In the genomic region with DNA sequence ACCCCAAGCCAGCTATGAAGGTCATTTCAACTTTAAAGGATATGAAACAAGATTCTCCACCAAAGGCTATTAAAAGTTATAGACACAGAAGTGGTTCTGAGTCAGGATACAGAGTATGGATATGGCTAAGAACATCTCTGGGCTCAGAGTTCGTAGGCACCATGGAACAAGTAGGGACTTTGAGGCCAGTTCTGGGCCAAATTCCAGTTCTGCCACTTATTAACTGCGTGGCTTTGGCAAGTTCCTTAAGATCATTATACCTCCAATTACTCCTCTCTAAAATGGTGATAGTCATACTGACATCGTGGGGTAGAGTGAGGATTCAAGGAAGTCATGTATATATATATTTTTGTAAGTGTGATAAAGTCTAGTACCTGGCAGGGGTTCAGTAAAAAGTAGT, we compare ENCODE assay signal across 23 cellular contexts.
A peak's percentile ranks its signal among the peaks of the same experiment; 100 is the strongest.
DNase-seq lines count a peak whose midpoint lies in the region; TF ChIP-seq lines count a peak whose summit lies in the region.
"Had no signal": no experiment of that assay in that cellular context is flagged by ENCODE, and none has a peak within 500 bp of the region (broad histone marks: within the 10 kb centered on the region; RNA-seq: fewer than 3 reads in every experiment).

No MANE protein-coding gene starts in this region.

- in situ Hi-C loops in transverse colon (cut with MboI; ENCODE audit: low pct_ligation_motif_present in 1 of 4, low pct_unique_long_range_greater_than_20kb in 1 of 4, low sequenced_read_pairs in 3 of 4) = no loop called here

- 32 to 50% methylated on average over 1 to 3 of the region's 3 CpGs for WGBS in transverse colon (ENCODE audit: low coverage in 1 of 2), 2 donors

- no peaks in the 10 kb centered on the region for H3K36me3 Mint-ChIP-seq in immature natural killer cell
- H3K36me3 Mint-ChIP-seq: CD14-positive monocyte had no signal

- H3K36me3 ChIP-seq in transverse colon = no peaks in the 10 kb centered on the region
- H3K36me3 ChIP-seq in SJCRH30 = no peaks in the 10 kb centered on the region

- peaks cover 8 to 15% (median 11%) of the 10 kb centered on the region in 3 donors for H3K27me3 Mint-ChIP-seq in immature natural killer cell (ENCODE audit: low read depth in 3 of 3)

- H3K27ac ChIP-seq in transverse colon = no peak overlapping the region
- no peak overlapping the region for H3K27ac ChIP-seq in SJCRH30
- H3K27ac ChIP-seq: GM23248 had no signal

- H3K4me1 ChIP-seq in transverse colon (peaks cover 0 to 8% (median 0%) of the 10 kb centered on the region in 4 donors), SJCRH30 (no peaks in the 10 kb centered on the region)

- TF ChIP-seq POLR2A in transverse colon (IDR thresholded peaks at IDR 0.05) = no peak

- intact Hi-C loops in transverse colon (cut with DNase I; ENCODE audit: low total_unique reads) = no loop called here

- DNase-seq in LoVo (ENCODE audit: low spot score) (peak; percentile 5), kidney tubule cell (ENCODE audit: low spot score) (peak; percentile 83), mucosa of gallbladder (ENCODE audit: low spot score) (peak; percentile 67), transverse colon (peak; percentile 25), immature natural killer cell (no peak), SJCRH30 (no peak), NOMO-1 treated with DMSO at 0.1 percent for 48 hours (lab: John Stamatoyannopoulos, UW; ENCODE audit: unreplicated experiment) (no peak)
- DNase-seq: DMS 273 treated with DMSO at 0.1 percent for 48 hours, DMS79 treated with DMSO at 0.1 percent for 48 hours, GM23248, H9, HFFc6, KBM-7, NCI-H1092, NCI-H1436, NCI-H187 treated with DMSO at 0.1 percent for 48 hours, NCI-H2107, NCI-H510A treated with DMSO at 0.1 percent for 48 hours, NCI-H748 treated with DMSO at 0.1 percent for 48 hours, SIG-M5 had no signal

- no peak for TF ChIP-seq CTCF in transverse colon (IDR thresholded peaks at IDR 0.05)

- no peak overlapping the region for H3K27ac Mint-ChIP-seq in immature natural killer cell
- H3K27ac Mint-ChIP-seq: B cell, CD14-positive monocyte, H9, HFFc6 had no signal

- no peaks in the 10 kb centered on the region for H3K4me1 Mint-ChIP-seq in immature natural killer cell
- H3K4me1 Mint-ChIP-seq: B cell had no signal

- no peaks in the 10 kb centered on the region for H3K9me3 ChIP-seq in transverse colon
- no peaks in the 10 kb centered on the region for H3K9me3 ChIP-seq in SJCRH30 (replicated peaks)

- no peak for TF ChIP-seq EP300 in transverse colon (IDR thresholded peaks at IDR 0.05; ENCODE audit: low read depth)

- H3K9me3 Mint-ChIP-seq in immature natural killer cell = no peaks in the 10 kb centered on the region
- H3K9me3 Mint-ChIP-seq: H9 had no signal

- H3K4me3 Mint-ChIP-seq in immature natural killer cell = no peak overlapping the region
- H3K4me3 Mint-ChIP-seq: B cell, CD14-positive monocyte, H9, HFFc6 had no signal

- H3K27me3 ChIP-seq in transverse colon (no peaks in the 10 kb centered on the region), SJCRH30 (peaks cover 5% of the 10 kb centered on the region; the same call in 1 of the 2 replicates)

- H3K4me3 ChIP-seq in transverse colon = no peak overlapping the region
- no peak overlapping the region for H3K4me3 ChIP-seq in SJCRH30
- H3K4me3 ChIP-seq: GM12878, GM23248 had no signal

Comparison
In these comparisons a context has a peak if more than half of its experiments do, and no peak if none do; other contexts are left out.
1. DNase-seq: peak in LoVo (single experiment), kidney tubule cell (single experiment), mucosa of gallbladder (single experiment) and transverse colon (single experiment); none in immature natural killer cell (0 of 3), SJCRH30 (0 of 2) and NOMO-1 treated with DMSO at 0.1 percent for 48 hours (single experiment).